18 cellular contexts compared by ENCODE assay signal in the genomic region with DNA sequence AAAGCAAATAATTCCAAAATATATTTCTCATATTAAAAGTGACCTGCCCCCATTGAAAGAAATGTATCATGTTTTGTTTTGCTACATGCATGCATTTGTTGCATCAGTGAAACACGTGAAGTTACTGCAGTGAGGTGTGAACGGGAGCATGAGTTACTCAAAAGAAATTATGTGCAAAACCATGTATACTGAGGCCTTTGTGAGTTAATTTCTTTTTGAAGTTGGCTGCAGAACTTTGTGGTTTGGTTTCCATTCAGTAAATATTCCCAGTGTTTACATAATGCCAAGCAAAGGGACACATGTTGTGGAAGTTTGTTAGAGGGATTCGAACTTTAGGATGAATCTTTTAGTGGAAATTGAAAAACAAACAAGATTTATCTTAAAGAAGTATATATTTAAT.
A peak's percentile ranks its signal among the peaks of the same experiment; 100 is the strongest.
DNase-seq lines count a peak whose midpoint lies in the region; ATAC-seq, FAIRE-seq and TF ChIP-seq lines count a peak whose summit lies in the region.
"Had no signal": no experiment of that assay in that cellular context is flagged by ENCODE, and none has a peak within 500 bp of the region (broad histone marks: within the 10 kb centered on the region; RNA-seq: fewer than 3 reads in every experiment).

No MANE protein-coding gene starts in this region.

- no peak overlapping the region for H3K4me2 ChIP-seq in astrocyte (ENCODE audit: low read length)
- peak overlapping the region; percentile 59 for H3K4me2 ChIP-seq in osteoblast (ENCODE audit: insufficient read depth, low read length)
- H3K4me2 ChIP-seq: BLaER1 had no signal

- H3K4me1 ChIP-seq in astrocyte (ENCODE audit: insufficient read depth, low read length) (peaks cover 5% of the 10 kb centered on the region), osteoblast (ENCODE audit: insufficient read depth, low read length) (peaks cover 65% of the 10 kb centered on the region), left lung (no peaks in the 10 kb centered on the region)
- H3K4me1 ChIP-seq: BLaER1, Caco-2 had no signal

- no peaks in the 10 kb centered on the region for H3K36me3 ChIP-seq in astrocyte (ENCODE audit: insufficient read depth, low read length)
- H3K36me3 ChIP-seq in osteoblast (ENCODE audit: insufficient read depth, low read length), result no peaks in the 10 kb centered on the region
- no peaks in the 10 kb centered on the region for H3K36me3 ChIP-seq in left lung
- H3K36me3 ChIP-seq: BLaER1 had no signal

- intact Hi-C loops in left lung (cut with DNase I), result no loop called here

- DNase-seq in AG10803 (ENCODE audit: low read depth) (peak; percentile 70), LHCN-M2 (ENCODE audit: low read depth) (peak; percentile 68), astrocyte (ENCODE audit: low read depth) (no peak), osteoblast (ENCODE audit: insufficient read length, low spot score, missing footprints) (no peak), ureter (ENCODE audit: low spot score) (no peak), left lung (no peak), NCI-H82 (lab: John Stamatoyannopoulos, UW) (no peak)
- DNase-seq: AML-193; Caco-2; CD8-positive, alpha-beta memory T cell; DMS53; HCEC 1CT; HFFc6 had no signal

- H3K9me3 Mint-ChIP-seq in astrocyte (ENCODE audit: unreplicated experiment), result no peaks in the 10 kb centered on the region
- H3K9me3 Mint-ChIP-seq: HFFc6 had no signal

- H3K4me1 Mint-ChIP-seq in astrocyte (ENCODE audit: low read depth, unreplicated experiment), result peaks cover 16% of the 10 kb centered on the region
- H3K4me1 Mint-ChIP-seq: CD8-positive, alpha-beta memory T cell had no signal

- H3K79me2 ChIP-seq in astrocyte (ENCODE audit: insufficient read depth, low read length), result no peaks in the 10 kb centered on the region
- no peaks in the 10 kb centered on the region for H3K79me2 ChIP-seq in osteoblast (ENCODE audit: insufficient read depth, low read length)

- no peak overlapping the region for H3K27ac Mint-ChIP-seq in astrocyte (ENCODE audit: unreplicated experiment)
- H3K27ac Mint-ChIP-seq: CD8-positive, alpha-beta memory T cell; HFFc6 had no signal

- H3K4me3 ChIP-seq in AG10803 (ENCODE audit: low read length) (no peak overlapping the region), astrocyte (ENCODE audit: insufficient read depth, low read depth, low read length) (no peak overlapping the region), osteoblast (ENCODE audit: insufficient read depth, low read length) (no peak overlapping the region), left lung (no peak overlapping the region)
- H3K4me3 ChIP-seq: BLaER1, GM12878 had no signal

- TF ChIP-seq CTCF in AG10803 (conservative IDR thresholded peaks at IDR 0.05; ENCODE audit: low read length), result no peak
- no peak for TF ChIP-seq CTCF in astrocyte (IDR thresholded peaks at IDR 0.05; ENCODE audit: insufficient read depth, low read depth, low read length)
- no peak for TF ChIP-seq CTCF in osteoblast (IDR thresholded peaks at IDR 0.05; ENCODE audit: extremely low read depth, low read depth, low read length)
- TF ChIP-seq CTCF in left lung (IDR thresholded peaks at IDR 0.05), result no peak

- H3K27me3 Mint-ChIP-seq in astrocyte (ENCODE audit: low read depth, unreplicated experiment), result no peaks in the 10 kb centered on the region

- no peak overlapping the region for H2AFZ ChIP-seq in astrocyte (ENCODE audit: low read depth, low read length)
- no peak overlapping the region for H2AFZ ChIP-seq in osteoblast (ENCODE audit: low read length)

- H3K9ac ChIP-seq in astrocyte (ENCODE audit: low read length), result no peak overlapping the region
- H3K9ac ChIP-seq: BLaER1 had no signal

- no peak for ATAC-seq in GM21619 (IDR thresholded peaks at IDR 0.05; ENCODE audit: unreplicated experiment)
- ATAC-seq in left lung, result no peak
- ATAC-seq: GM12878 had no signal

- H3K27me3 ChIP-seq in astrocyte (ENCODE audit: insufficient read depth, low read length) (no peaks in the 10 kb centered on the region), osteoblast (ENCODE audit: insufficient read depth, low read length) (no peaks in the 10 kb centered on the region), left lung (no peaks in the 10 kb centered on the region)
- H3K27me3 ChIP-seq: BLaER1 had no signal

- H3K27ac ChIP-seq in astrocyte (ENCODE audit: low read depth, low read length), result no peak overlapping the region
- peak overlapping the region; percentile 79 for H3K27ac ChIP-seq in osteoblast (ENCODE audit: low read depth, low read length)
- H3K27ac ChIP-seq in left lung, result no peak overlapping the region
- H3K27ac ChIP-seq: 22Rv1, BLaER1 had no signal

- H3K36me3 Mint-ChIP-seq in astrocyte (ENCODE audit: low read depth, unreplicated experiment), result no peaks in the 10 kb centered on the region
- H3K36me3 Mint-ChIP-seq: CD8-positive, alpha-beta memory T cell had no signal

- H4K20me1 ChIP-seq in astrocyte (ENCODE audit: insufficient read depth, low read length) (no peaks in the 10 kb centered on the region), osteoblast (ENCODE audit: insufficient read depth, low read length) (no peaks in the 10 kb centered on the region)
- H4K20me1 ChIP-seq: BLaER1 had no signal

- H3K9me3 ChIP-seq in astrocyte (ENCODE audit: insufficient read depth, low read depth, low read length), result no peaks in the 10 kb centered on the region
- H3K9me3 ChIP-seq in osteoblast (ENCODE audit: low read depth, low read length), result no peaks in the 10 kb centered on the region
- no peaks in the 10 kb centered on the region for H3K9me3 ChIP-seq in left lung
- H3K9me3 ChIP-seq: BLaER1, Caco-2 had no signal

- FAIRE-seq in astrocyte (lab: Jason Lieb, UNC), result peak; percentile 26
- FAIRE-seq: GM12878, H1 had no signal

- H3K4me3 Mint-ChIP-seq in astrocyte (ENCODE audit: unreplicated experiment), result no peak overlapping the region
- H3K4me3 Mint-ChIP-seq: CD8-positive, alpha-beta memory T cell; HFFc6 had no signal

Comparison
In these comparisons a context has a peak if more than half of its experiments do, and no peak if none do; other contexts are left out.
1. DNase-seq: peak in AG10803 (single experiment) and LHCN-M2 (single experiment); none in astrocyte (single experiment), osteoblast (single experiment), ureter (single experiment), left lung (0 of 2) and NCI-H82 (single experiment).